ENCODE assay signal across 24 cellular contexts in genomic region chr5:120124961-120125360, GRCh38.
DNase-seq lines count a peak whose midpoint lies in the region; ATAC-seq and TF ChIP-seq lines count a peak whose summit lies in the region.
"Had no signal": no experiment of that assay in that cellular context is flagged by ENCODE, and none has a peak within 500 bp of the region (broad histone marks: within the 10 kb centered on the region; RNA-seq: fewer than 3 reads in every experiment).

No MANE protein-coding gene starts in this region.

- no peaks in the 10 kb centered on the region for H3K9me2 ChIP-seq in PC-9 (ENCODE audit: insufficient read depth)
- H3K9me2 ChIP-seq: SK-N-SH had no signal

- H3K27me3 Mint-ChIP-seq in HFFc6 (ENCODE audit: insufficient read depth) (peaks cover 3% of the 10 kb centered on the region; the same call in 1 of the 2 replicates), CD14-positive monocyte (ENCODE audit: low read depth in 3 of 3) (no peaks in the 10 kb centered on the region), osteocyte (ENCODE audit: unreplicated experiment) (peaks cover 28% of the 10 kb centered on the region)
- H3K27me3 Mint-ChIP-seq: IgD-negative memory B cell had no signal

- H3K36me3 Mint-ChIP-seq in HFFc6 (ENCODE audit: low read depth), result 0 out of 2 replicates have a peak, but pooled peaks cover 5% of the 10 kb centered on the region
- H3K36me3 Mint-ChIP-seq in CD14-positive monocyte, result no peaks in the 10 kb centered on the region
- no peaks in the 10 kb centered on the region for H3K36me3 Mint-ChIP-seq in osteocyte (ENCODE audit: unreplicated experiment)
- H3K36me3 Mint-ChIP-seq: IgD-negative memory B cell had no signal

- peak; percentile 48 for ATAC-seq in left ventricle myocardium superior

- no TSS peak for BruUV-seq in PC-9 (replicated peaks; lab: Mats Ljungman, UMichigan)

- H3K4me1 ChIP-seq in PC-9 (replicated peaks; ENCODE audit: insufficient read depth), result no peaks in the 10 kb centered on the region

- no peaks in the 10 kb centered on the region for H3K79me2 ChIP-seq in PC-9 (ENCODE audit: low read depth)

- POLR2A ChIA-PET in PC-9 (lab: Charles Lee; ENCODE audit: unreplicated experiment), result no interaction called here

- H3K4me3 ChIP-seq in AG10803 (ENCODE audit: low read length) (no peak overlapping the region), PC-9 (no peak overlapping the region)

- H3F3A ChIP-seq in PC-9 (ENCODE audit: insufficient read depth, low read depth), result no peaks in the 10 kb centered on the region

- no peak for TF ChIP-seq CTCF in AG10803 (conservative IDR thresholded peaks at IDR 0.05; ENCODE audit: low read length)
- TF ChIP-seq CTCF in HFFc6 (IDR thresholded peaks at IDR 0.05), result no peak
- no peak for TF ChIP-seq CTCF in PC-9 (conservative IDR thresholded peaks at IDR 0.05)
- no peak for TF ChIP-seq CTCF in CD14-positive monocyte (IDR thresholded peaks at IDR 0.05)
- no peak for TF ChIP-seq CTCF in osteocyte (IDR thresholded peaks at IDR 0.05)

- H3K27me3 ChIP-seq in PC-9 (ENCODE audit: insufficient read depth, low read depth), result no peaks in the 10 kb centered on the region

- intact Hi-C loops in left ventricle myocardium superior (cut with micrococcal nuclease) (no loop called here), PC-9 (cut with micrococcal nuclease; ENCODE audit: unreplicated experiment) (no loop called here), CD14-positive monocyte (cut with micrococcal nuclease) (no loop called here)

- no peaks in the 10 kb centered on the region for H4K20me1 ChIP-seq in PC-9 (ENCODE audit: insufficient read depth)

- DNase-seq in AG10803 (ENCODE audit: low read depth) (peak; percentile 24), HFFc6 (peak; percentile 51), fibroblast of gingiva (ENCODE audit: low read depth) (peak; percentile 21), left ventricle myocardium superior (no peak), hypothalamus (lab: John Stamatoyannopoulos, UW) (no peak), PC-9 (no peak), CD14-positive monocyte (ENCODE audit: low spot score) (no peak), osteocyte (ENCODE audit: extremely low spot score, unreplicated experiment) (no peak)
- DNase-seq: C1 segment of cervical spinal cord; DMS79; H7; Karpas-422; MM.1S; NCI-H1092; NCI-H1436 treated with DMSO at 0.1 percent for 48 hours; NCI-H2029; NCI-H2171; NCI-H446; NCI-H69; NK-92 treated with Interleukin-12 subunit alpha and Interleukin-12 subunit beta, amount 100 ng/mL, for 24 hours; SHP77 treated with DMSO at 0.1 percent for 48 hours; SK-N-SH had no signal

- H3K36me3 ChIP-seq in PC-9 (ENCODE audit: low read depth), result no peaks in the 10 kb centered on the region

- CTCF ChIA-PET in PC-9 (lab: Charles Lee), result no interaction called here

- no peak overlapping the region for H3K27ac ChIP-seq in PC-9
- H3K27ac ChIP-seq: HL-60 had no signal

- H3K9me3 ChIP-seq in PC-9 (ENCODE audit: insufficient read depth, low read depth), result 0 out of 2 replicates have a peak, but pooled peaks cover 1% of the 10 kb centered on the region
- H3K9me3 ChIP-seq: SK-N-SH had no signal

- H3K27ac Mint-ChIP-seq in HFFc6, result no peak overlapping the region
- H3K27ac Mint-ChIP-seq in CD14-positive monocyte, result no peak overlapping the region
- no peak overlapping the region for H3K27ac Mint-ChIP-seq in osteocyte (ENCODE audit: unreplicated experiment)
- H3K27ac Mint-ChIP-seq: IgD-negative memory B cell had no signal

- H3K9me3 Mint-ChIP-seq in HFFc6 (peaks cover 4% of the 10 kb centered on the region; the same call in 1 of the 2 replicates), CD14-positive monocyte (peaks cover 3 to 22% (median 14%) of the 10 kb centered on the region in 7 donors), osteocyte (ENCODE audit: unreplicated experiment) (no peaks in the 10 kb centered on the region)

- no peak overlapping the region for H2AFZ ChIP-seq in PC-9

- no peak overlapping the region for H3K4me2 ChIP-seq in PC-9
- H3K4me2 ChIP-seq: SK-N-SH had no signal

- H3K4me3 Mint-ChIP-seq in HFFc6 (no peak overlapping the region), CD14-positive monocyte (no peak overlapping the region), osteocyte (ENCODE audit: unreplicated experiment) (no peak overlapping the region)
- H3K4me3 Mint-ChIP-seq: IgD-negative memory B cell had no signal

- H3K4me1 Mint-ChIP-seq in HFFc6 (ENCODE audit: low read depth) (peaks cover 6% of the 10 kb centered on the region), CD14-positive monocyte (no peaks in the 10 kb centered on the region), osteocyte (ENCODE audit: unreplicated experiment) (no peaks in the 10 kb centered on the region)
- H3K4me1 Mint-ChIP-seq: IgD-negative memory B cell had no signal

Comparison
In these comparisons a context has a peak if more than half of its experiments do, and no peak if none do; other contexts are left out.
1. DNase-seq: peak in AG10803 (single experiment), HFFc6 (single experiment) and fibroblast of gingiva (single experiment); none in left ventricle myocardium superior (single experiment), hypothalamus (0 of 51), PC-9 (0 of 2), CD14-positive monocyte (single experiment) and osteocyte (single experiment).